31 cellular contexts compared by ENCODE assay signal in the genomic region with DNA sequence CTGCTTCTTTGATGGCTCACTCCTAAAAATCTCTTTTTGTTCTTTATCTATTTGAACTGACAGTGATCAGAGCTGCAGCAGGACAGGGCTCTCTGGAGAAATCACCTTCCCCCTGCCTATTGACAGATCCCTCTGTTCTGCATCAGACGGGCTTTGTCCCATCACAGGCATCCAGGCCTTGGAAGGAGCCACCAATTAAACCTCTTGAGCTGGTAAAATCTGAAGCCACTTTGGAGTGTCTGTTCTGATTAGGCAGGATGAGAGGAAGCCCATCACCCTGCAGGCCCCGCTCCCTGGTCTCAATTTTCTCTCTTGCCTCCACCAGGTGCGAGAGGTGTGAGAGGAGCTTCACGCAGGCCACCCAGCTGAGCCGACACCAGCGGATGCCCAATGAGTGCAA.
"Had no signal": no experiment of that assay in that cellular context is flagged by ENCODE, and none has a peak within 500 bp of the region (broad histone marks: within the 10 kb centered on the region; RNA-seq: fewer than 3 reads in every experiment).

No MANE protein-coding gene starts in this region.

- H3K27ac Mint-ChIP-seq: activated CD4-positive, alpha-beta memory T cell treated with anti-CD3 and anti-CD28 coated beads for 36 hours; activated CD4-positive, alpha-beta T cell treated with anti-CD3 and anti-CD28 coated beads for 36 hours; activated CD4-positive, alpha-beta T cell treated with anti-CD3 and anti-CD28 coated beads, Interleukin-2, amount 10 ng/mL, durations not matched to agents 24 days and 14 days; activated CD8-positive, alpha-beta memory T cell treated with anti-CD3 and anti-CD28 coated beads, Interleukin-2, amount 10 ng/mL, durations not matched to agents 7 days and 5 days; activated CD8-positive, alpha-beta T cell treated with anti-CD3 and anti-CD28 coated beads, Interleukin-2, amount 10 ng/mL, durations not matched to agents 7 days and 5 days; activated naive CD4-positive, alpha-beta T cell treated with anti-CD3 and anti-CD28 coated beads, Interleukin-2, amount 10 ng/mL, durations not matched to agents 7 days and 5 days; activated naive CD4-positive, alpha-beta T cell treated with anti-CD3 and anti-CD28 coated beads, Interleukin-2, amount 50 U/mL, for 72 hours; activated naive CD8-positive, alpha-beta T cell treated with anti-CD3 and anti-CD28 coated beads, Interleukin-2, amount 10 ng/mL, durations not matched to agents 7 days and 5 days; activated T-cell treated with anti-CD3 and anti-CD28 coated beads, Interleukin-2, amount 50 U/mL, for 24 hours; activated T-cell treated with anti-CD3 and anti-CD28 coated beads, Interleukin-2, amount 50 U/mL, for 72 hours; brain; dendritic cell treated with granulocyte-macrophage colony-stimulating factor and Interleukin-4, amounts not matched to agents 40 ng/mL and 50 ng/mL, for 4 days; endodermal cell; T-helper 17 cell; T-helper 2 cell treated with Interferon-gamma antibody and Interleukin-4, amounts not matched to agents 5 μg/mL and 100 μg/mL, for 36 hours had no signal

- H3K4me1 Mint-ChIP-seq: activated CD4-positive, alpha-beta T cell treated with anti-CD3 and anti-CD28 coated beads for 36 hours; activated CD4-positive, alpha-beta T cell treated with anti-CD3 and anti-CD28 coated beads, Interleukin-2, amount 10 ng/mL, durations not matched to agents 24 days and 14 days; activated CD8-positive, alpha-beta memory T cell treated with anti-CD3 and anti-CD28 coated beads, Interleukin-2, amount 10 ng/mL, durations not matched to agents 7 days and 5 days; activated naive CD4-positive, alpha-beta T cell treated with anti-CD3 and anti-CD28 coated beads, Interleukin-2, amount 10 ng/mL, durations not matched to agents 7 days and 5 days; activated naive CD8-positive, alpha-beta T cell treated with anti-CD3 and anti-CD28 coated beads, Interleukin-2, amount 10 ng/mL, durations not matched to agents 7 days and 5 days; brain; central memory CD8-positive, alpha-beta T cell; T-helper 17 cell had no signal

- H3K27ac ChIP-seq: breast epithelium, coronary artery, dorsolateral prefrontal cortex had no signal

- H3K36me3 Mint-ChIP-seq: activated CD4-positive, alpha-beta memory T cell treated with anti-CD3 and anti-CD28 coated beads for 36 hours; activated CD8-positive, alpha-beta memory T cell treated with anti-CD3 and anti-CD28 coated beads, Interleukin-2, amount 10 ng/mL, durations not matched to agents 7 days and 5 days; activated naive CD4-positive, alpha-beta T cell treated with anti-CD3 and anti-CD28 coated beads, Interleukin-2, amount 10 ng/mL, durations not matched to agents 7 days and 5 days; activated naive CD4-positive, alpha-beta T cell treated with anti-CD3 and anti-CD28 coated beads, Interleukin-2, amount 50 U/mL, for 72 hours; activated naive CD8-positive, alpha-beta T cell treated with anti-CD3 and anti-CD28 coated beads, Interleukin-2, amount 10 ng/mL, durations not matched to agents 7 days and 5 days; brain had no signal

- H3K27me3 ChIP-seq: ascending aorta, breast epithelium had no signal

- H3K9me3 ChIP-seq: ascending aorta, breast epithelium had no signal

- H3K9me3 Mint-ChIP-seq: activated CD4-positive, alpha-beta memory T cell treated with anti-CD3 and anti-CD28 coated beads for 36 hours; activated CD4-positive, alpha-beta T cell treated with anti-CD3 and anti-CD28 coated beads, Interleukin-2, amount 10 ng/mL, durations not matched to agents 24 days and 14 days; activated naive CD4-positive, alpha-beta T cell treated with anti-CD3 and anti-CD28 coated beads, Interleukin-2, amount 10 ng/mL, durations not matched to agents 7 days and 5 days; activated naive CD4-positive, alpha-beta T cell treated with anti-CD3 and anti-CD28 coated beads, Interleukin-2, amount 50 U/mL, for 72 hours; activated naive CD8-positive, alpha-beta T cell treated with anti-CD3 and anti-CD28 coated beads, Interleukin-2, amount 10 ng/mL, durations not matched to agents 7 days and 5 days; activated T-cell treated with anti-CD3 and anti-CD28 coated beads, Interleukin-2, amount 50 U/mL, for 24 hours; activated T-cell treated with anti-CD3 and anti-CD28 coated beads, Interleukin-2, amount 50 U/mL, for 72 hours; brain; central memory CD8-positive, alpha-beta T cell; dendritic cell treated with granulocyte-macrophage colony-stimulating factor and Interleukin-4, amounts not matched to agents 40 ng/mL and 50 ng/mL, for 4 days; endodermal cell; T-helper 2 cell treated with Interferon-gamma antibody and Interleukin-4, amounts not matched to agents 5 μg/mL and 100 μg/mL, for 36 hours had no signal

- ATAC-seq: activated CD4-positive, alpha-beta T cell treated with anti-CD3 and anti-CD28 coated beads for 36 hours; activated CD8-positive, alpha-beta memory T cell treated with anti-CD3 and anti-CD28 coated beads, Interleukin-2, amount 10 ng/mL, durations not matched to agents 7 days and 5 days; activated CD8-positive, alpha-beta T cell treated with anti-CD3 and anti-CD28 coated beads, Interleukin-2, amount 10 ng/mL, durations not matched to agents 7 days and 5 days; activated naive CD4-positive, alpha-beta T cell treated with anti-CD3 and anti-CD28 coated beads, Interleukin-2, amount 50 U/mL, for 72 hours; activated T-cell treated with anti-CD3 and anti-CD28 coated beads, Interleukin-2, amount 50 U/mL, for 72 hours; esophagus mucosa; T-helper 17 cell had no signal

- H3K4me3 ChIP-seq: ascending aorta, breast epithelium, coronary artery, dorsolateral prefrontal cortex had no signal

- H3K4me3 Mint-ChIP-seq: activated CD4-positive, alpha-beta memory T cell treated with anti-CD3 and anti-CD28 coated beads for 36 hours; activated CD4-positive, alpha-beta T cell treated with anti-CD3 and anti-CD28 coated beads for 36 hours; activated CD4-positive, alpha-beta T cell treated with anti-CD3 and anti-CD28 coated beads, Interleukin-2, amount 10 ng/mL, durations not matched to agents 24 days and 14 days; activated CD8-positive, alpha-beta memory T cell treated with anti-CD3 and anti-CD28 coated beads, Interleukin-2, amount 10 ng/mL, durations not matched to agents 7 days and 5 days; activated CD8-positive, alpha-beta T cell treated with anti-CD3 and anti-CD28 coated beads, Interleukin-2, amount 10 ng/mL, durations not matched to agents 7 days and 5 days; activated naive CD4-positive, alpha-beta T cell treated with anti-CD3 and anti-CD28 coated beads, Interleukin-2, amount 10 ng/mL, durations not matched to agents 7 days and 5 days; activated naive CD8-positive, alpha-beta T cell treated with anti-CD3 and anti-CD28 coated beads, Interleukin-2, amount 10 ng/mL, durations not matched to agents 7 days and 5 days; activated T-cell treated with anti-CD3 and anti-CD28 coated beads, Interleukin-2, amount 50 U/mL, for 24 hours; activated T-cell treated with anti-CD3 and anti-CD28 coated beads, Interleukin-2, amount 50 U/mL, for 72 hours; brain; central memory CD8-positive, alpha-beta T cell; dendritic cell treated with granulocyte-macrophage colony-stimulating factor and Interleukin-4, amounts not matched to agents 40 ng/mL and 50 ng/mL, for 4 days; endodermal cell; T-helper 17 cell; T-helper 2 cell treated with Interferon-gamma antibody and Interleukin-4, amounts not matched to agents 5 μg/mL and 100 μg/mL, for 36 hours had no signal

- H3K36me3 ChIP-seq: breast epithelium had no signal

- H3K4me1 ChIP-seq: breast epithelium had no signal

- DNase-seq: activated CD4-positive, alpha-beta memory T cell treated with anti-CD3 and anti-CD28 coated beads for 36 hours; activated CD4-positive, alpha-beta T cell treated with anti-CD3 and anti-CD28 coated beads for 36 hours; activated CD4-positive, alpha-beta T cell treated with anti-CD3 and anti-CD28 coated beads, Interleukin-2, amount 10 ng/mL, durations not matched to agents 24 days and 14 days; activated CD4-positive, CD25-positive, alpha-beta regulatory T cell; activated CD4-positive, CD25-positive, alpha-beta regulatory T cell treated with anti-CD3 and anti-CD28 coated beads, Interleukin-2, amount 50 U/mL, for 72 hours; activated CD8-positive, alpha-beta memory T cell treated with anti-CD3 and anti-CD28 coated beads, Interleukin-2, amount 10 ng/mL, durations not matched to agents 7 days and 5 days; activated CD8-positive, alpha-beta memory T cell treated with anti-CD3 and anti-CD28 coated beads, Interleukin-2, amount 50 U/mL, for 4 hours; activated CD8-positive, alpha-beta T cell treated with anti-CD3 and anti-CD28 coated beads, Interleukin-2, amount 10 ng/mL, durations not matched to agents 7 days and 5 days; activated gamma-delta T cell; activated naive CD4-positive, alpha-beta T cell; activated naive CD4-positive, alpha-beta T cell treated with anti-CD3 and anti-CD28 coated beads, Interleukin-2, amount 10 ng/mL, durations not matched to agents 7 days and 5 days; activated naive CD8-positive, alpha-beta T cell treated with anti-CD3 and anti-CD28 coated beads, Interleukin-2, amount 10 ng/mL, durations not matched to agents 7 days and 5 days; activated T-cell treated with anti-CD3 and anti-CD28 coated beads, Interleukin-2, amount 50 U/mL, for 24 hours; activated T-cell treated with anti-CD3 and anti-CD28 coated beads, Interleukin-2, amount 50 U/mL, for 72 hours; dorsolateral prefrontal cortex; effector memory CD4-positive, alpha-beta T cell; endodermal cell; foreskin fibroblast; head of caudate nucleus; T-helper 1 cell; T-helper 17 cell; T1000 had no signal
